8 cellular contexts compared by ENCODE assay signal in the genomic region with DNA sequence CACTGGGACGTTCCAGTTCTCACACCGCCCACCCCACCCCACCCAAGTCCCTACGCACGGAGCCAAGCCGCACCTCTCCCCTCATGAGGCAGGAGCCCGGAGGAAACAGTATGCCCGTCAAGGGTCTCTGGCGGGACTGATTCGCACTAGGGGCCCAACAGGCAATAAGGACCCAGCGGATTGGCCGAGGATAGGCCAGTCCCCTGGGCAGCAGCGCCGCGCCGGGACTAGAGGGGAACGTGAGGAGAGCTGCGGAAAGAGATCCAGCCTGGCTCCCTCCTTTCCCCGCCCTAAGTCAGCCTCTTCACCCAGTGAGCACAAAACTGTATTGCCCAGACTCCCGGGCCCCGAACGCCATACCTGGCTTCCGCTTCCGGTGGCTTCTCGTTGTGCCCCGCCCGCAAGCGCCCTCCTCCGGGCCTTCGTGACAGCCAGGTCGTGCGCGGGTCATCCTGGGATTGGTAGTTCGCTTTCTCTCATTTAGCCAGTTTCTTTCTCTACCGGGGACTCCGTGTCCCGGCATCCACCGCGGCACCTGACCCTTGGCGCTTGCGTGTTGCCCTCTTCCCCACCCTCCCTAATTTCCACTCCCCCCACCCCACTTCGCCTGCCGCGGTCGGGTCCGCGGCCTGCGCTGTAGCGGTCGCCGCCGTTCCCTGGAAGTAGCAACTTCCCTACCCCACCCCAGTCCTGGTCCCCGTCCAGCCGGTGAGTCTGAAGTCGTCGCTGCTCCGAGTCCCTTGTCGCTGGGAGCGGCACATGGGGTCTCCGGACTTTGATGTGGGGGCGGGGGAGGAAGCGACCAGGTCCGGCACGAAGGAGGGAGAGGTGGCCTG. TPM values are rescaled to one million over a fixed set of nuclear protein-coding genes. Genes with fewer than 3 reads are reported as not detected.
A peak's percentile ranks its signal among the peaks of the same experiment; 100 is the strongest.
DNase-seq lines count a peak whose midpoint lies in the region; ATAC-seq, FAIRE-seq and TF ChIP-seq lines count a peak whose summit lies in the region.

CSNK2B (plus strand) TSS at position 580 of the 836 bp plus-strand sequence. CDS start 752 bp downstream, outside the sequence.

- H2AFZ ChIP-seq in keratinocyte (ENCODE audit: control insufficient read depth, low read length), result peak within 1 kb of the TSS; percentile 86

- H3K27ac ChIP-seq in keratinocyte (ENCODE audit: control insufficient read depth, insufficient read depth, low read length), result peak within 1 kb of the TSS; percentile 96

- H3K4me2 ChIP-seq in keratinocyte (ENCODE audit: control insufficient read depth, extremely low read depth, insufficient read depth, low read depth, low read length), result peak within 1 kb of the TSS; percentile 91

- H3K4me1 Mint-ChIP-seq in central memory CD8-positive, alpha-beta T cell, result peaks cover 53% of the 10 kb centered on the region

- H3K27me3 Mint-ChIP-seq in central memory CD8-positive, alpha-beta T cell, result no peaks in the 10 kb centered on the region

- peak within 1 kb of the TSS; percentile 94 for H3K27ac Mint-ChIP-seq in central memory CD8-positive, alpha-beta T cell (ENCODE audit: low read depth)

- FAIRE-seq in keratinocyte (lab: Jason Lieb, UNC), result no peak

- ATAC-seq in GM19025 (IDR thresholded peaks at IDR 0.05; ENCODE audit: low read depth, unreplicated experiment) (peak; percentile 83), HG03342 (IDR thresholded peaks at IDR 0.05; ENCODE audit: unreplicated experiment) (peak; percentile 69)
- ATAC-seq in central memory CD8-positive, alpha-beta T cell (replicated peaks; ENCODE audit: extremely low read depth, poor library complexity, severe bottlenecking), result peak; percentile 87

- H3K9ac ChIP-seq in keratinocyte (ENCODE audit: control insufficient read depth, extremely low read depth, insufficient read depth, low read length), result peak within 1 kb of the TSS; percentile 94

- no peaks in the 10 kb centered on the region for H4K20me1 ChIP-seq in keratinocyte (ENCODE audit: control insufficient read depth, extremely low read depth, insufficient read depth, low read length)

- H3K79me2 ChIP-seq in keratinocyte (ENCODE audit: control insufficient read depth, insufficient read depth, low read length), result peaks cover 40% of the 10 kb centered on the region

- no peaks in the 10 kb centered on the region for H3K9me1 ChIP-seq in keratinocyte (ENCODE audit: control insufficient read depth, extremely low read depth, insufficient read depth, low read length)

- H3K27me3 ChIP-seq in keratinocyte (ENCODE audit: control insufficient read depth, extremely low read depth, insufficient read depth, low read length), result no peaks in the 10 kb centered on the region

- dilution Hi-C loops in keratinocyte (cut with MboI; ENCODE audit: extremely low pct_ligation_motif_present, low sequenced_read_pairs), result no loop called here

- no peaks in the 10 kb centered on the region for H3K9me3 Mint-ChIP-seq in central memory CD8-positive, alpha-beta T cell

- TF ChIP-seq CTCF in AG09319 (IDR thresholded peaks at IDR 0.05; ENCODE audit: low read depth, low read length) (no peak), keratinocyte (optimal IDR thresholded peaks at IDR 0.05 in 1 of 3, IDR thresholded peaks at IDR 0.05 in 1 of 3, conservative IDR thresholded peaks at IDR 0.05 in 1 of 3; ENCODE audit: extremely low read depth in 1 of 3, insufficient read depth in 2 of 3, low read length in 3 of 3) (peak in 1 of 3 experiments; percentile 19)

- H3K4me3 ChIP-seq in keratinocyte (ENCODE audit: control insufficient read depth in 2 of 3, extremely low read depth in 1 of 3, insufficient read depth in 2 of 3, low read depth in 1 of 3, low read length in 3 of 3), result peak within 1 kb of the TSS; percentile 93 to 95 (median 94)

- peaks cover 28 to 38% of the 10 kb centered on the region in 2 experiments for H3K36me3 ChIP-seq in keratinocyte (ENCODE audit: control insufficient read depth in 2 of 2, extremely low read depth in 1 of 2, insufficient read depth in 2 of 2, low read length in 2 of 2)

- DNase-seq in AG09319 (ENCODE audit: extremely low read depth, low read depth), result peak; percentile 91
- DNase-seq in NCI-H446 (lab: John Stamatoyannopoulos, UW), result peak; percentile 97 to 98
- peak; percentile 98 for DNase-seq in activated CD4-positive, CD25-positive, alpha-beta regulatory T cell treated with anti-CD3 and anti-CD28 coated beads, Interleukin-2, amount 50 U/mL, for 16 hours (ENCODE audit: low read depth, low spot score)
- peak; percentile 91 to 97 for DNase-seq in central memory CD8-positive, alpha-beta T cell (ENCODE audit: low spot score in 2 of 2)
- DNase-seq in keratinocyte (ENCODE audit: low read depth, low spot score), result peak; percentile 87
- peak; percentile 93 to 97 for DNase-seq in stimulated activated CD4-positive, alpha-beta T cell treated with anti-CD3 and anti-CD28 coated beads, Interleukin-15, amount 100 ng/mL, for 1 hour (ENCODE audit: low read depth in 1 of 2, low spot score in 1 of 2)

- peak within 1 kb of the TSS; percentile 96 for H3K4me3 Mint-ChIP-seq in central memory CD8-positive, alpha-beta T cell

- no peaks in the 10 kb centered on the region for H3K9me3 ChIP-seq in keratinocyte (ENCODE audit: control insufficient read depth, low read depth, low read length)

- H3K36me3 Mint-ChIP-seq in central memory CD8-positive, alpha-beta T cell (ENCODE audit: insufficient read depth), result peaks cover 47% of the 10 kb centered on the region

- peaks cover 27% of the 10 kb centered on the region for H3K4me1 ChIP-seq in keratinocyte (ENCODE audit: control insufficient read depth, extremely low read depth, insufficient read depth, low read length)

RNA-seq across cellular contexts. Expression of gene CSNK2B, which starts in this region (rescaled TPM):
- polyA plus RNA-seq in keratinocyte, result 41.9 to 108 TPM (median 43.7 TPM) in 3 replicates
- 169 TPM for polyA plus RNA-seq in keratinocyte (2011; ENCODE audit: low read depth)
- 94.0 and 103 TPM in 2 replicates for polyA plus RNA-seq in keratinocyte (2011; cell fraction: cytosol; rRNA removed)
- 119 and 126 TPM in 2 replicates for polyA plus RNA-seq in keratinocyte (2011; cell fraction: nucleus; rRNA removed)
- polyA plus RNA-seq in keratinocyte (2012; ENCODE audit: low replicate concordance), result 233 and 291 TPM in 2 replicates
- 97.3 to 253 TPM (median 118 TPM) in 3 replicates for polyA minus RNA-seq in keratinocyte
- polyA minus RNA-seq in keratinocyte (2011; cell fraction: cytosol; rRNA and poly(A)+ RNA removed), result 82.9 TPM
- polyA minus RNA-seq in keratinocyte (2011; cell fraction: nucleus; rRNA and poly(A)+ RNA removed), result 21.2 and 35.9 TPM in 2 replicates

Comparison
In these comparisons a context has a peak if more than half of its experiments do, and no peak if none do; other contexts are left out.
1. Peak in every context shown above with its lines: DNase-seq, ATAC-seq, H3K4me3 ChIP-seq and H3K27ac ChIP-seq.